28 cellular contexts compared by ENCODE assay signal in genomic region chr5:122639852-122640251, GRCh38.
DNase-seq lines count a peak whose midpoint lies in the region; FAIRE-seq and TF ChIP-seq lines count a peak whose summit lies in the region.
"Had no signal": no experiment of that assay in that cellular context is flagged by ENCODE, and none has a peak within 500 bp of the region (broad histone marks: within the 10 kb centered on the region; RNA-seq: fewer than 3 reads in every experiment).

No MANE protein-coding gene starts in this region.

- no peaks in the 10 kb centered on the region for H3K27me3 Mint-ChIP-seq in MCF 10A (ENCODE audit: insufficient read depth, unreplicated experiment)
- H3K27me3 Mint-ChIP-seq in nephron (ENCODE audit: low read depth) = peaks cover 3% of the 10 kb centered on the region
- H3K27me3 Mint-ChIP-seq in Calu3 (ENCODE audit: unreplicated experiment) = no peaks in the 10 kb centered on the region
- H3K27me3 Mint-ChIP-seq: IgD-negative memory B cell had no signal

- intact Hi-C loops in MCF 10A (cut with micrococcal nuclease) = no loop called here
- intact Hi-C loops in breast epithelium (cut with DNase I; ENCODE audit: low total_unique reads) = loop anchor here (5.0 kb wide), 1 partner anchor 547 kb away; no protein-coding TSS in a partner anchor
- intact Hi-C loops in Calu3 (cut with micrococcal nuclease; ENCODE audit: unreplicated experiment) = no loop called here
- intact Hi-C loops in colonic mucosa (cut with DNase I) = no loop called here

- CTCF ChIA-PET in MCF 10A (lab: Yijun Ruan, JAX) (no interaction called here), Calu3 (lab: Charles Lee) (no interaction called here)

- H3K4me3 Mint-ChIP-seq in MCF 10A (ENCODE audit: unreplicated experiment) (no peak overlapping the region), nephron (no peak overlapping the region), Calu3 (ENCODE audit: low read depth, unreplicated experiment) (no peak overlapping the region)
- H3K4me3 Mint-ChIP-seq: CD14-positive monocyte; CD8-positive, alpha-beta memory T cell; HFFc6; IgD-negative memory B cell had no signal

- TF ChIP-seq POLR2A in breast epithelium (IDR thresholded peaks at IDR 0.05) = no peak

- no peak overlapping the region for H3K9ac ChIP-seq in colonic mucosa (ENCODE audit: low read depth in 2 of 2, low read length in 2 of 2)
- H3K9ac ChIP-seq: KMS-11 had no signal

- H3K4me1 Mint-ChIP-seq in MCF 10A (ENCODE audit: insufficient read depth, unreplicated experiment) (peaks cover 7% of the 10 kb centered on the region), nephron (peaks cover 14% of the 10 kb centered on the region), Calu3 (ENCODE audit: low read depth, unreplicated experiment) (peaks cover 8% of the 10 kb centered on the region)
- H3K4me1 Mint-ChIP-seq: CD14-positive monocyte; CD8-positive, alpha-beta memory T cell had no signal

- TF ChIP-seq CTCF in MCF 10A (IDR thresholded peaks at IDR 0.05; ENCODE audit: unreplicated experiment) (no peak), breast epithelium (IDR thresholded peaks at IDR 0.05) (no peak), bronchial epithelial cell (IDR thresholded peaks at IDR 0.05; ENCODE audit: insufficient read depth, low read length, severe bottlenecking) (no peak), nephron (IDR thresholded peaks at IDR 0.05; ENCODE audit: unreplicated experiment in 3 of 3) (no peak), Calu3 (IDR thresholded peaks at IDR 0.05; ENCODE audit: unreplicated experiment) (no peak), colonic mucosa (IDR thresholded peaks at IDR 0.05) (no peak)

- H3K4me3 ChIP-seq in breast epithelium (no peak overlapping the region), bronchial epithelial cell (ENCODE audit: low read depth, low read length) (no peak overlapping the region), colonic mucosa (no peak overlapping the region)
- H3K4me3 ChIP-seq: HAP-1 had no signal

- BruUV-seq in MCF 10A (replicated peaks; lab: Mats Ljungman, UMichigan) (no TSS peak), Calu3 (replicated peaks; lab: Mats Ljungman, UMichigan) (no TSS peak)

- no peaks in the 10 kb centered on the region for H3K9me3 ChIP-seq in breast epithelium
- H3K9me3 ChIP-seq in colonic mucosa = no peaks in the 10 kb centered on the region
- H3K9me3 ChIP-seq: BE2C had no signal

- no peaks in the 10 kb centered on the region for H3K36me3 ChIP-seq in breast epithelium
- no peaks in the 10 kb centered on the region for H3K36me3 ChIP-seq in bronchial epithelial cell (ENCODE audit: control insufficient read depth, insufficient read depth, low read length)
- H3K36me3 ChIP-seq in colonic mucosa = no peaks in the 10 kb centered on the region
- H3K36me3 ChIP-seq: BE2C, HAP-1 had no signal

- no peak for FAIRE-seq in bronchial epithelial cell (lab: Jason Lieb, UNC)
- FAIRE-seq: GM12892 had no signal

- H3K4me1 ChIP-seq in breast epithelium (no peaks in the 10 kb centered on the region), colonic mucosa (no peaks in the 10 kb centered on the region)
- H3K4me1 ChIP-seq: BE2C, HAP-1 had no signal

- no peaks in the 10 kb centered on the region for H3K27me3 ChIP-seq in breast epithelium
- no peaks in the 10 kb centered on the region for H3K27me3 ChIP-seq in bronchial epithelial cell (ENCODE audit: control insufficient read depth, insufficient read depth, low read length)
- H3K27me3 ChIP-seq in colonic mucosa = no peaks in the 10 kb centered on the region
- H3K27me3 ChIP-seq: BE2C had no signal

- no peaks in the 10 kb centered on the region for H3K9me3 Mint-ChIP-seq in MCF 10A (ENCODE audit: unreplicated experiment)
- H3K9me3 Mint-ChIP-seq in nephron = peaks cover 16% of the 10 kb centered on the region
- no peaks in the 10 kb centered on the region for H3K9me3 Mint-ChIP-seq in Calu3 (ENCODE audit: low read depth, unreplicated experiment)

- H3K27ac ChIP-seq in breast epithelium (no peak overlapping the region), colonic mucosa (no peak overlapping the region)
- H3K27ac ChIP-seq: KMS-11 had no signal

- POLR2A ChIA-PET in MCF 10A (lab: Yijun Ruan, JAX) = interaction anchor here (0.7 kb wide), 1 partner anchor 40 kb away, joined by 3 read pairs; no protein-coding TSS in a partner anchor

- DNase-seq in MCF 10A (ENCODE audit: unreplicated experiment) (peak; percentile 42), breast epithelium (ENCODE audit: low spot score in 2 of 2) (no peak), bronchial epithelial cell (ENCODE audit: low read depth) (peak; percentile 37), Calu3 (no peak), kidney tubule cell (ENCODE audit: low spot score) (no peak), NCI-H526 (lab: John Stamatoyannopoulos, UW) (no peak), colonic mucosa (no peak)
- DNase-seq: 8988T; ACHN; BE2C; CD8-positive, alpha-beta memory T cell; DMS79 treated with DMSO at 0.1 percent for 48 hours; HFFc6; NCI-H1092 treated with DMSO at 0.1 percent for 48 hours; NCI-H1436; NCI-H187; NCI-H2081 treated with DMSO at 0.1 percent for 48 hours; NCI-H2171 treated with DMSO at 0.1 percent for 48 hours; NCI-H345; NCI-H510A treated with DMSO at 0.1 percent for 48 hours; NCI-H748 treated with DMSO at 0.1 percent for 48 hours; SHP77 had no signal

- H3K36me3 Mint-ChIP-seq in MCF 10A (ENCODE audit: insufficient read depth, unreplicated experiment) (no peaks in the 10 kb centered on the region), nephron (ENCODE audit: low read depth) (no peaks in the 10 kb centered on the region), Calu3 (ENCODE audit: insufficient read depth, unreplicated experiment) (no peaks in the 10 kb centered on the region)
- H3K36me3 Mint-ChIP-seq: CD14-positive monocyte; CD8-positive, alpha-beta memory T cell; IgD-negative memory B cell had no signal

- H3K27ac Mint-ChIP-seq in MCF 10A (ENCODE audit: low read depth, unreplicated experiment) (no peak overlapping the region), nephron (peak overlapping the region in 2 of 3 experiments; percentile 43 to 76), Calu3 (ENCODE audit: unreplicated experiment) (no peak overlapping the region)
- H3K27ac Mint-ChIP-seq: CD14-positive monocyte; CD8-positive, alpha-beta memory T cell; HFFc6; IgD-negative memory B cell had no signal

Comparison
In these comparisons a context has a peak if more than half of its experiments do, and no peak if none do; other contexts are left out.
1. DNase-seq: peak in MCF 10A (single experiment) and bronchial epithelial cell (single experiment); none in breast epithelium (0 of 2), Calu3 (single experiment), kidney tubule cell (single experiment), NCI-H526 (0 of 2) and colonic mucosa (single experiment).
2. H3K27ac Mint-ChIP-seq: peak in nephron (2 of 3); none in MCF 10A (single experiment) and Calu3 (single experiment).